ENCODE assay signal across 12 cellular contexts in genomic region chr2:207896525-207897295, GRCh38.
A peak's percentile ranks its signal among the peaks of the same experiment; 100 is the strongest.
DNase-seq lines count a peak whose midpoint lies in the region; ATAC-seq and TF ChIP-seq lines count a peak whose summit lies in the region.
"Had no signal": no experiment of that assay in that cellular context is flagged by ENCODE, and none has a peak within 500 bp of the region (broad histone marks: within the 10 kb centered on the region; RNA-seq: fewer than 3 reads in every experiment).

No MANE protein-coding gene starts in this region.

- no peak overlapping the region for H2AK5ac ChIP-seq in neuronal stem cell (ENCODE audit: low read depth, low read length)

- H3K4me1 ChIP-seq in neuronal stem cell (ENCODE audit: control insufficient read depth in 2 of 2, insufficient read depth in 1 of 2, low read depth in 1 of 2, low read length in 2 of 2) (peaks cover 48 to 53% of the 10 kb centered on the region in 2 donors), osteoblast (ENCODE audit: insufficient read depth, low read length) (peaks cover 29% of the 10 kb centered on the region)
- no peaks in the 10 kb centered on the region for H3K4me1 ChIP-seq in CD8-positive, alpha-beta T cell (ENCODE audit: insufficient read depth, low read length)

- in situ Hi-C loops in GM13976 (cut with MboI; ENCODE audit: low sequenced_read_pairs, unreplicated experiment) = no loop called here

- CTCF ChIA-PET in CD8-positive, alpha-beta T cell (lab: Charles Lee) = interaction anchor here (0.6 to 0.7 kb wide), 2 partner anchors 26 to 110 kb away, joined by 3 read pairs; no protein-coding TSS in a partner anchor

- no peak overlapping the region for H3K27ac Mint-ChIP-seq in endothelial cell (ENCODE audit: unreplicated experiment)
- no peak overlapping the region for H3K27ac Mint-ChIP-seq in CD8-positive, alpha-beta T cell

- H2AFZ ChIP-seq in neuronal stem cell (ENCODE audit: low read length) = no peak overlapping the region
- H2AFZ ChIP-seq in osteoblast (ENCODE audit: low read length) = no peak overlapping the region

- H3K4me2 ChIP-seq in neuronal stem cell (ENCODE audit: insufficient read depth, low read length, poor library complexity, severe bottlenecking) (no peak overlapping the region), osteoblast (ENCODE audit: insufficient read depth, low read length) (no peak overlapping the region)

- H3K36me3 Mint-ChIP-seq in endothelial cell (ENCODE audit: low read depth, unreplicated experiment) = no peaks in the 10 kb centered on the region
- H3K36me3 Mint-ChIP-seq in CD8-positive, alpha-beta T cell = peaks cover 31% of the 10 kb centered on the region

- no peak for ATAC-seq in CD8-positive, alpha-beta T cell
- ATAC-seq: activated CD4-positive, CD25-positive, alpha-beta regulatory T cell treated with anti-CD3 and anti-CD28 coated beads, Interleukin-2, amount 50 U/mL, for 24 hours had no signal

- no peaks in the 10 kb centered on the region for H3K79me1 ChIP-seq in neuronal stem cell (ENCODE audit: low read depth, low read length)

- H4K20me1 ChIP-seq in osteoblast (ENCODE audit: insufficient read depth, low read length) = no peaks in the 10 kb centered on the region

- no peaks in the 10 kb centered on the region for H3K9me3 Mint-ChIP-seq in endothelial cell (ENCODE audit: unreplicated experiment)
- no peaks in the 10 kb centered on the region for H3K9me3 Mint-ChIP-seq in CD8-positive, alpha-beta T cell

- no peaks in the 10 kb centered on the region for H3K79me2 ChIP-seq in osteoblast (ENCODE audit: insufficient read depth, low read length)

- H3K36me3 ChIP-seq in neuronal stem cell (replicated peaks in 1 of 2; ENCODE audit: control insufficient read depth in 2 of 2, insufficient read depth in 2 of 2, low read length in 2 of 2) = no peaks in the 10 kb centered on the region
- H3K36me3 ChIP-seq in CD8-positive, alpha-beta T cell (ENCODE audit: insufficient read depth, low read length) = no peaks in the 10 kb centered on the region
- no peaks in the 10 kb centered on the region for H3K36me3 ChIP-seq in osteoblast (ENCODE audit: insufficient read depth, low read length)

- no peak overlapping the region for H3K4me3 Mint-ChIP-seq in endothelial cell (ENCODE audit: unreplicated experiment)
- H3K4me3 Mint-ChIP-seq in CD8-positive, alpha-beta T cell = no peak overlapping the region

- peak overlapping the region; percentile 55 for H2BK5ac ChIP-seq in neuronal stem cell (ENCODE audit: low read length)

- no peaks in the 10 kb centered on the region for H3K4me1 Mint-ChIP-seq in endothelial cell (ENCODE audit: unreplicated experiment)
- H3K4me1 Mint-ChIP-seq in CD8-positive, alpha-beta T cell (ENCODE audit: low read depth) = no peaks in the 10 kb centered on the region

- POLR2A ChIA-PET in CD8-positive, alpha-beta T cell (lab: Charles Lee) = no interaction called here

- peak overlapping the region; percentile 14 for H3K9ac ChIP-seq in neuronal stem cell (ENCODE audit: low read depth, low read length, poor library complexity)

- no peak overlapping the region for H3K23ac ChIP-seq in neuronal stem cell (ENCODE audit: low read depth, low read length, poor library complexity)

- H3K14ac ChIP-seq in neuronal stem cell (ENCODE audit: low read length) = no peak overlapping the region

- H3K27ac ChIP-seq in neuronal stem cell (replicated peaks; ENCODE audit: low read length) = peak overlapping the region; percentile 96
- no peak overlapping the region for H3K27ac ChIP-seq in CD8-positive, alpha-beta T cell (ENCODE audit: low read depth, low read length)
- H3K27ac ChIP-seq in osteoblast (ENCODE audit: low read depth, low read length) = no peak overlapping the region
- H3K27ac ChIP-seq: coronary artery had no signal

- no peak overlapping the region for H3K4ac ChIP-seq in neuronal stem cell (ENCODE audit: low read length)

- no peak overlapping the region for H3K4me3 ChIP-seq in GM12865 (ENCODE audit: low read depth, low read length)
- H3K4me3 ChIP-seq in neuronal stem cell (ENCODE audit: low read length in 2 of 2) = no peak overlapping the region
- no peak overlapping the region for H3K4me3 ChIP-seq in CD8-positive, alpha-beta T cell (ENCODE audit: low read depth, low read length)
- no peak overlapping the region for H3K4me3 ChIP-seq in osteoblast (ENCODE audit: insufficient read depth, low read length)
- H3K4me3 ChIP-seq: coronary artery had no signal

- TF ChIP-seq CTCF in GM12865 (IDR thresholded peaks at IDR 0.05; ENCODE audit: insufficient read depth, low read depth, low read length, missing control alignments) (peak; percentile 5), endothelial cell (IDR thresholded peaks at IDR 0.05; ENCODE audit: unreplicated experiment) (no peak), osteoblast (IDR thresholded peaks at IDR 0.05; ENCODE audit: extremely low read depth, low read depth, low read length) (no peak), GM13976 (IDR thresholded peaks at IDR 0.05; ENCODE audit: borderline replicate concordance, control extremely low read depth, extremely low read depth, insufficient read depth, missing control alignments) (no peak)
- no peak for TF ChIP-seq CTCF in CD8-positive, alpha-beta T cell (IDR thresholded peaks at IDR 0.05)

- intact Hi-C loops in CD8-positive, alpha-beta T cell (cut with DNase I, micrococcal nuclease) = no loop called here

- no peak for DNase-seq in GM12865 (ENCODE audit: low read depth)
- DNase-seq in NCI-H2227 (lab: John Stamatoyannopoulos, UW; ENCODE audit: unreplicated experiment) = peak; percentile 89
- peak; percentile 10 for DNase-seq in endothelial cell (ENCODE audit: low spot score)
- DNase-seq in neuronal stem cell (ENCODE audit: low spot score) = peak; percentile 72
- DNase-seq in CD8-positive, alpha-beta T cell = no peak
- DNase-seq in osteoblast (ENCODE audit: insufficient read length, low spot score, missing footprints) = no peak
- DNase-seq in NCI-H187 treated with DMSO at 0.1 percent for 48 hours (lab: John Stamatoyannopoulos, UW) = no peak
- no peak for DNase-seq in GM13976 (ENCODE audit: low spot score)
- DNase-seq: activated effector memory CD4-positive, alpha-beta T cell treated with Interleukin-2 at 50 U/mL for 16 hours; NCI-H1436 treated with DMSO at 0.1 percent for 48 hours had no signal

- H4K8ac ChIP-seq in neuronal stem cell (ENCODE audit: low read depth, low read length) = no peak overlapping the region

- H3K9me3 ChIP-seq in neuronal stem cell (replicated peaks in 1 of 2; ENCODE audit: control insufficient read depth in 2 of 2, insufficient read depth in 1 of 2, low read depth in 1 of 2, low read length in 2 of 2) (peaks cover 0 to 3% of the 10 kb centered on the region in 2 donors), osteoblast (ENCODE audit: low read depth, low read length) (no peaks in the 10 kb centered on the region)
- no peaks in the 10 kb centered on the region for H3K9me3 ChIP-seq in CD8-positive, alpha-beta T cell (ENCODE audit: low read length)

- peaks cover 2% of the 10 kb centered on the region for H3K27me3 Mint-ChIP-seq in endothelial cell (ENCODE audit: unreplicated experiment)
- no peaks in the 10 kb centered on the region for H3K27me3 Mint-ChIP-seq in CD8-positive, alpha-beta T cell (ENCODE audit: low read depth)

- H2BK12ac ChIP-seq in neuronal stem cell (ENCODE audit: low read length) = no peak overlapping the region

- H4K91ac ChIP-seq in neuronal stem cell (ENCODE audit: low read depth, low read length, poor library complexity) = peak overlapping the region; percentile 56

- H3K27me3 ChIP-seq in neuronal stem cell (ENCODE audit: control insufficient read depth in 3 of 3, insufficient read depth in 3 of 3, low read depth in 1 of 3, low read length in 3 of 3) = no peaks in the 10 kb centered on the region
- no peaks in the 10 kb centered on the region for H3K27me3 ChIP-seq in CD8-positive, alpha-beta T cell (ENCODE audit: insufficient read depth, low read length)
- H3K27me3 ChIP-seq in osteoblast (ENCODE audit: insufficient read depth, low read length) = no peaks in the 10 kb centered on the region

- peak overlapping the region; percentile 22 for H2BK120ac ChIP-seq in neuronal stem cell (ENCODE audit: low read depth, low read length)

- peak overlapping the region; percentile 88 for H3K18ac ChIP-seq in neuronal stem cell (ENCODE audit: low read length)

- H2BK15ac ChIP-seq in neuronal stem cell (ENCODE audit: low read length) = no peak overlapping the region

- WGBS in neuronal stem cell (ENCODE audit: extremely low coverage in 2 of 2, insufficient read length in 2 of 2, insufficient replicate concordance in 1 of 2), 2 donors = no CpG with 5 or more reads among the region's 6 CpGs

Comparison
In these comparisons a context has a peak if more than half of its experiments do, and no peak if none do; other contexts are left out.
1. DNase-seq: peak in NCI-H2227 (single experiment), endothelial cell (single experiment) and neuronal stem cell (single experiment); none in GM12865 (single experiment), CD8-positive, alpha-beta T cell (0 of 7), osteoblast (single experiment), NCI-H187 treated with DMSO at 0.1 percent for 48 hours (single experiment) and GM13976 (single experiment).